16 cellular contexts compared by ENCODE assay signal in the genomic region with DNA sequence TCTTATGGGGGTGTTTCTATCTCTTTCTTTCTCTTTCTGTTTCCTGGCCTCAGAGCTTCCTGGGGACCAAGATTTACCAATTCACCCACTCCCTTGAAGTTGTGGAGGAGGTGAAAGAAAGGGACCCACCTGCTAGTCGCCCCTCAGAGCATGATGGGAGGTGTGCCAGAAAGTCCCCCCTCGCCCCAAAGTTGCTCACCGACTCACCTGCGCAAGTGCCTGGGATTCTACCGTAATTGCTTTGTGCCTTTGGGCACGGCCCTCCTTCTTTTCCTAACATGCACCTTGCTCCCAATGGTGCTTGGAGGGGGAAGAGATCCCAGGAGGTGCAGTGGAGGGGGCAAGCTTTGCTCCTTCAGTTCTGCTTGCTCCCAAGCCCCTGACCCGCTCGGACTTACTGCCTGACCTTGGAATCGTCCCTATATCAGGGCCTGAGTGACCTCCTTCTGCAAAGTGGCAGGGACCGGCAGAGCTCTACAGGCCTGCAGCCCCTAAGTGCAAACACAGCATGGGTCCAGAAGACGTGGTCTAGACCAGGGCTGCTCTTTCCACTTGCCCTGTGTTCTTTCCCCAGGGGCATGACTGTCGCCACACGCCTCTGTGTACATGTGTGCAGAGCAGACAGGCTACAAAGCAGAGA. TPM values are rescaled to one million over a fixed set of nuclear protein-coding genes. Genes with fewer than 3 reads are reported as not detected.
DNase-seq lines count a peak whose midpoint lies in the region; ATAC-seq and TF ChIP-seq lines count a peak whose summit lies in the region.
"Had no signal": no experiment of that assay in that cellular context is flagged by ENCODE, and none has a peak within 500 bp of the region (broad histone marks: within the 10 kb centered on the region; RNA-seq: fewer than 3 reads in every experiment).

No MANE protein-coding gene starts in this region.

- peak; percentile 51 for DNase-seq in cardiac septum (ENCODE audit: low spot score)
- DNase-seq in right atrium auricular region (ENCODE audit: low spot score) = no peak
- DNase-seq in dorsolateral prefrontal cortex = peak in 9 of 10 donors; percentile 1 to 29 (median 18)
- peak; percentile 9 for DNase-seq in omental fat pad (ENCODE audit: low spot score)
- peak; percentile 35 for DNase-seq in ureter (ENCODE audit: low spot score)
- DNase-seq in Kasumi-1 (lab: John Stamatoyannopoulos, UW) = no peak
- no peak for DNase-seq in cerebellar cortex (ENCODE audit: low spot score)
- DNase-seq: DMS153; NCI-H2171; stimulated activated CD4-positive, alpha-beta T cell treated with anti-CD3 and anti-CD28 coated beads, Interleukin-12 subunit alpha, Interleukin-12 subunit beta, amount 100 ng/mL, for 4 hours had no signal

- no peaks in the 10 kb centered on the region for H3K9me3 ChIP-seq in right atrium auricular region

- no peak overlapping the region for H3K4me3 ChIP-seq in right atrium auricular region
- no peak overlapping the region for H3K4me3 ChIP-seq in dorsolateral prefrontal cortex
- H3K4me3 ChIP-seq: SK-N-MC had no signal

- intact Hi-C loops in cardiac septum (cut with DNase I) (no loop called here), dorsolateral prefrontal cortex (cut with DNase I) (no loop called here)

- TF ChIP-seq CTCF in right atrium auricular region (IDR thresholded peaks at IDR 0.05) = no peak
- no peak for TF ChIP-seq CTCF in dorsolateral prefrontal cortex (IDR thresholded peaks at IDR 0.05 in 54 of 56, conservative IDR thresholded peaks at IDR 0.05 in 2 of 56; ENCODE audit: low read depth in 1 of 56, partially characterized antibody in 56 of 56)
- no peak for TF ChIP-seq CTCF in omental fat pad (IDR thresholded peaks at IDR 0.05)

- H3K27me3 ChIP-seq in right atrium auricular region = no peaks in the 10 kb centered on the region
- H3K27me3 ChIP-seq in dorsolateral prefrontal cortex = peaks cover 0 to 5% (median 0%) of the 10 kb centered on the region in 45 donors

- H3K36me3 ChIP-seq in right atrium auricular region = peaks cover 32% of the 10 kb centered on the region

- no peak for ATAC-seq in omental fat pad (ENCODE audit: low FRiP score)
- no peak for ATAC-seq in GM21737 (IDR thresholded peaks at IDR 0.05; ENCODE audit: unreplicated experiment)

- peaks cover 0 to 59% of the 10 kb centered on the region in 2 donors for H3K4me1 ChIP-seq in right atrium auricular region

- H3K27ac ChIP-seq in right atrium auricular region (no peak overlapping the region), dorsolateral prefrontal cortex (no peak overlapping the region)
- H3K27ac ChIP-seq: SK-N-MC had no signal

RNA-seq across cellular contexts. Expression of gene AQP1, which starts 12.2 kb away (rescaled TPM):
- 155 TPM for total RNA-seq in cardiac septum
- total RNA-seq in right atrium auricular region = 100 to 1,000 TPM; 353 to 517 TPM
- total RNA-seq in dorsolateral prefrontal cortex = 100 to 1,000 TPM in 59 of 120 experiments, 10 to 100 TPM in 61; 11.4 to 553 (median 98.9) TPM
- total RNA-seq in omental fat pad = 100 to 1,000 TPM; 291 to 685 (median 428) TPM
- 373 TPM for total RNA-seq in ureter
- total RNA-seq: HT1080 had no signal

RNA-seq across cellular contexts. Expression of gene GHRHR, which starts 39.9 kb away (rescaled TPM):
- total RNA-seq in cardiac septum (not detected), right atrium auricular region (not detected), dorsolateral prefrontal cortex (1 to 10 TPM in 99 of 120 experiments, under 1 TPM in 1, not detected in 20; 0.85 to 8.8 (median 3.5) TPM), omental fat pad (not detected), ureter (not detected)
- total RNA-seq: bronchial epithelial cell, HT1080, neural crest cell, urinary bladder had no signal

Comparison
In these comparisons a context has a peak if more than half of its experiments do, and no peak if none do; other contexts are left out.
1. DNase-seq: peak in cardiac septum (single experiment), dorsolateral prefrontal cortex (9 of 10), omental fat pad (single experiment) and ureter (single experiment); none in right atrium auricular region (single experiment), Kasumi-1 (0 of 2) and cerebellar cortex (single experiment).